ENCODE assay signal across 9 cellular contexts in the genomic region with DNA sequence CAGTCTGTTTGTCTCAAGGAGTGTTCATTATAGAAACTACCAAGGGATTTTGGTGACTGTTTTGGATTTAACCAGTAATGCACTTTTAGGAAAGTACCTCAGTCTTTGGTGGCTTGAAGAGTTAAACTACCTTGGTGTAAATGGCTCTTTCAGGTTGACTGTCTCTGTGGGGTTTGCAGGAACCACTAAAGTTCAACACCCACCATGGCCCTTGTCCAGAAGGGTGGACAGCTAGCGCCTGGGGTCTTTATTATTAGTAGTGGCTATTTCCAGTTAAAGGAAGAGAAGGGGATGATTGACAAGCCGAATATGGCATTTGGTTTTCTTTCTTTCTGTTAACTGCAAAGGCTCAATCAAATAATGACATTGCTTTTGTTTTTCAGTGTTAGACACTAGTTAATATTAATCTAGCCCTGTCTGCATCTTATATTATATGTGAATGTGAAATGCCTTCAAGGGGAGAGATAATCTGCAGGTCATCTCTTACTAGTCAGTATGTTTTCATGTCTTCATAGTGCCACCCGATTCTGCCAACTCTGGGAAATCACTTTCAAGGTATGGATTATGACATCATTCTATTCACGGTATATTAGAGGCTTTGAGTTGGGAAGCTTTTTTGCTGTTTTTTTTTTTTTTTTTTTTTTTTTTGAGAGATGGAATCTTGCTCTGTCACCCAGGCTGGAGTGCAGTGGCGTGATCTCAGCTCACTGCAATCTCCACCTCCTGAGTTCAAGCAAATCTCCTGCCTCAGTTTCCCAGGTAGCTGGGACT. TPM values are rescaled to one million over a fixed set of nuclear protein-coding genes. Genes with fewer than 3 reads are reported as not detected.
DNase-seq lines count a peak whose midpoint lies in the region; ATAC-seq, FAIRE-seq and TF ChIP-seq lines count a peak whose summit lies in the region.
"Had no signal": no experiment of that assay in that cellular context is flagged by ENCODE, and none has a peak within 500 bp of the region (broad histone marks: within the 10 kb centered on the region; RNA-seq: fewer than 3 reads in every experiment).

No MANE protein-coding gene starts in this region.

- no peaks in the 10 kb centered on the region for H3K27me3 ChIP-seq in GM23248 (replicated peaks; ENCODE audit: insufficient read depth)
- H3K27me3 ChIP-seq in sigmoid colon, result no peaks in the 10 kb centered on the region
- no peaks in the 10 kb centered on the region for H3K27me3 ChIP-seq in heart right ventricle
- no peaks in the 10 kb centered on the region for H3K27me3 ChIP-seq in pancreas

- H3K27ac ChIP-seq in GM23248 (peak overlapping the region; percentile 64), sigmoid colon (peak overlapping the region in 2 of 4 donors; percentile 49 to 65), heart right ventricle (peak overlapping the region in 3 of 10 donors; percentile 3 to 52 (median 37)), pancreas (no peak overlapping the region)

- no peak for ATAC-seq in WTC11
- no peak for ATAC-seq in heart right ventricle
- no peak for ATAC-seq in pancreas

- peaks cover 58% of the 10 kb centered on the region for H3F3A ChIP-seq in GM23248 (ENCODE audit: insufficient read depth)

- H3K4me1 Mint-ChIP-seq in WTC11 (peaks cover 69% of the 10 kb centered on the region), osteocyte (ENCODE audit: unreplicated experiment) (peaks cover 78% of the 10 kb centered on the region)

- no peak overlapping the region for H3K9ac ChIP-seq in GM23248

- peak overlapping the region; percentile 6 for H3K4me2 ChIP-seq in GM23248 (ENCODE audit: unreplicated experiment)

- no peak overlapping the region for H2AFZ ChIP-seq in GM23248

- no peaks in the 10 kb centered on the region for H3K9me2 ChIP-seq in GM23248 (ENCODE audit: insufficient read depth)

- peak; percentile 52 for DNase-seq in GM13977 (ENCODE audit: low spot score)
- DNase-seq in GM23248, result no peak
- no peak for DNase-seq in WTC11 (ENCODE audit: low spot score)
- DNase-seq in osteocyte (ENCODE audit: extremely low spot score, unreplicated experiment), result no peak
- DNase-seq in sigmoid colon, result no peak
- DNase-seq in heart right ventricle, result no peak
- no peak for DNase-seq in pancreas
- DNase-seq: activated CD4-positive, alpha-beta T cell treated with anti-CD3 and anti-CD28 coated beads, Interleukin-2, amount 50 U/mL, for 48 hours; GDM1 had no signal

- POLR2A ChIA-PET in WTC11 (lab: Charles Lee), result interaction anchor here (0.6 kb wide), 1 partner anchor 13 kb away, joined by 3 read pairs; no protein-coding TSS in a partner anchor

- peaks cover 8% of the 10 kb centered on the region for H3K9me3 Mint-ChIP-seq in WTC11
- no peaks in the 10 kb centered on the region for H3K9me3 Mint-ChIP-seq in osteocyte (ENCODE audit: unreplicated experiment)

- TF ChIP-seq EP300 in sigmoid colon (IDR thresholded peaks at IDR 0.05), result no peak

- in situ Hi-C loops in GM13977 (cut with MboI; ENCODE audit: low pct_unique_long_range_greater_than_20kb, low sequenced_read_pairs, unreplicated experiment) (no loop called here), GM23248 (cut with MboI) (no loop called here)

- H3K27ac Mint-ChIP-seq in WTC11, result peak overlapping the region; percentile 83; the same call in 1 of the 2 replicates
- H3K27ac Mint-ChIP-seq in osteocyte (ENCODE audit: unreplicated experiment), result peak overlapping the region; percentile 79

- peaks cover 88% of the 10 kb centered on the region for H3K79me2 ChIP-seq in GM23248 (ENCODE audit: insufficient read depth)

- H3K27me3 Mint-ChIP-seq in WTC11 (ENCODE audit: low read depth), result no peaks in the 10 kb centered on the region
- H3K27me3 Mint-ChIP-seq in osteocyte (ENCODE audit: unreplicated experiment), result no peaks in the 10 kb centered on the region

- TF ChIP-seq CTCF in GM13977 (IDR thresholded peaks at IDR 0.05; ENCODE audit: extremely low read depth, insufficient read depth, missing control alignments), result no peak
- TF ChIP-seq CTCF in WTC11 (IDR thresholded peaks at IDR 0.05), result no peak
- no peak for TF ChIP-seq CTCF in osteocyte (IDR thresholded peaks at IDR 0.05)
- no peak for TF ChIP-seq CTCF in sigmoid colon (IDR thresholded peaks at IDR 0.05)
- TF ChIP-seq CTCF in heart right ventricle (IDR thresholded peaks at IDR 0.05), result no peak
- no peak for TF ChIP-seq CTCF in pancreas (IDR thresholded peaks at IDR 0.05)

- H3K4me1 ChIP-seq in GM23248 (ENCODE audit: insufficient read depth) (peaks cover 61% of the 10 kb centered on the region), sigmoid colon (peaks cover 0 to 66% (median 50%) of the 10 kb centered on the region in 4 donors), heart right ventricle (peaks cover 24 to 81% (median 77%) of the 10 kb centered on the region in 9 donors), pancreas (peaks cover 0 to 20% (median 15%) of the 10 kb centered on the region in 3 donors)

- H3K4me3 Mint-ChIP-seq in WTC11 (no peak overlapping the region), osteocyte (ENCODE audit: unreplicated experiment) (no peak overlapping the region)

- intact Hi-C loops in sigmoid colon (cut with DNase I), result no loop called here
- intact Hi-C loops in heart right ventricle (cut with DNase I), result loop anchor here in 5 of 10 donors (5.0 to 10.0 kb wide), 3 partner anchors 47 to 57 kb away; a partner anchor contains a TSS
- intact Hi-C loops in pancreas (cut with DNase I), result no loop called here

- H3K36me3 Mint-ChIP-seq in WTC11 (peaks cover 8% of the 10 kb centered on the region), osteocyte (ENCODE audit: unreplicated experiment) (no peaks in the 10 kb centered on the region)

- whole genome bisulfite sequencing in GM23248 (ENCODE audit: low coverage in 1 of 2, low lambda C conversion rate in 2 of 2, missing lambda C conversion rate in 2 of 2), 2 experiments, result 97 to 99% methylated on average over 5 of the region's 5 CpGs
- WGBS in sigmoid colon, 2 donors, result 84 to 85% methylated on average over 5 of the region's 5 CpGs
- WGBS in heart right ventricle, 2 donors, result 54 to 56% methylated on average over 5 of the region's 5 CpGs
- WGBS in pancreas, 2 donors, result 74 to 76% methylated on average over 5 of the region's 5 CpGs

- CTCF ChIA-PET in WTC11 (lab: Charles Lee), result interaction anchor here (0.7 kb wide), 1 partner anchor 29 kb away, joined by 4 read pairs; no protein-coding TSS in a partner anchor

- H3K36me3 ChIP-seq in GM23248 (ENCODE audit: low read depth), result no peaks in the 10 kb centered on the region; the same call in 1 of the 2 replicates
- H3K36me3 ChIP-seq in sigmoid colon, result no peaks in the 10 kb centered on the region
- H3K36me3 ChIP-seq in heart right ventricle, result no peaks in the 10 kb centered on the region
- H3K36me3 ChIP-seq in pancreas, result no peaks in the 10 kb centered on the region

- no peak for FAIRE-seq in pancreas (lab: Jason Lieb, UNC)

- H4K20me1 ChIP-seq in GM23248 (ENCODE audit: insufficient read depth), result peaks cover 31% of the 10 kb centered on the region

- H3K9me3 ChIP-seq in GM23248 (ENCODE audit: low read depth) (no peaks in the 10 kb centered on the region), sigmoid colon (no peaks in the 10 kb centered on the region), heart right ventricle (no peaks in the 10 kb centered on the region), pancreas (no peaks in the 10 kb centered on the region)

- no peak for TF ChIP-seq POLR2A in sigmoid colon (IDR thresholded peaks at IDR 0.05)

- H3K4me3 ChIP-seq in GM23248, result no peak overlapping the region
- H3K4me3 ChIP-seq in sigmoid colon, result no peak overlapping the region
- no peak overlapping the region for H3K4me3 ChIP-seq in heart right ventricle
- no peak overlapping the region for H3K4me3 ChIP-seq in pancreas

TF ChIP-seq in WTC11, 78 proteins besides CTCF, POLR2A, EP300 and RAD21 (continues in another document):
- TF ChIP-seq ZBTB21 (CRISPR knock-in tag; IDR thresholded peaks at IDR 0.05; ENCODE audit: borderline replicate concordance) (no peak), MXD4 (CRISPR knock-in tag; IDR thresholded peaks at IDR 0.05; ENCODE audit: borderline replicate concordance) (no peak), RELA (CRISPR knock-in tag; IDR thresholded peaks at IDR 0.05; ENCODE audit: borderline replicate concordance) (no peak), TCF7 (CRISPR knock-in tag; IDR thresholded peaks at IDR 0.05; ENCODE audit: low read depth) (no peak)
- TF ChIP-seq, protein P1, sequence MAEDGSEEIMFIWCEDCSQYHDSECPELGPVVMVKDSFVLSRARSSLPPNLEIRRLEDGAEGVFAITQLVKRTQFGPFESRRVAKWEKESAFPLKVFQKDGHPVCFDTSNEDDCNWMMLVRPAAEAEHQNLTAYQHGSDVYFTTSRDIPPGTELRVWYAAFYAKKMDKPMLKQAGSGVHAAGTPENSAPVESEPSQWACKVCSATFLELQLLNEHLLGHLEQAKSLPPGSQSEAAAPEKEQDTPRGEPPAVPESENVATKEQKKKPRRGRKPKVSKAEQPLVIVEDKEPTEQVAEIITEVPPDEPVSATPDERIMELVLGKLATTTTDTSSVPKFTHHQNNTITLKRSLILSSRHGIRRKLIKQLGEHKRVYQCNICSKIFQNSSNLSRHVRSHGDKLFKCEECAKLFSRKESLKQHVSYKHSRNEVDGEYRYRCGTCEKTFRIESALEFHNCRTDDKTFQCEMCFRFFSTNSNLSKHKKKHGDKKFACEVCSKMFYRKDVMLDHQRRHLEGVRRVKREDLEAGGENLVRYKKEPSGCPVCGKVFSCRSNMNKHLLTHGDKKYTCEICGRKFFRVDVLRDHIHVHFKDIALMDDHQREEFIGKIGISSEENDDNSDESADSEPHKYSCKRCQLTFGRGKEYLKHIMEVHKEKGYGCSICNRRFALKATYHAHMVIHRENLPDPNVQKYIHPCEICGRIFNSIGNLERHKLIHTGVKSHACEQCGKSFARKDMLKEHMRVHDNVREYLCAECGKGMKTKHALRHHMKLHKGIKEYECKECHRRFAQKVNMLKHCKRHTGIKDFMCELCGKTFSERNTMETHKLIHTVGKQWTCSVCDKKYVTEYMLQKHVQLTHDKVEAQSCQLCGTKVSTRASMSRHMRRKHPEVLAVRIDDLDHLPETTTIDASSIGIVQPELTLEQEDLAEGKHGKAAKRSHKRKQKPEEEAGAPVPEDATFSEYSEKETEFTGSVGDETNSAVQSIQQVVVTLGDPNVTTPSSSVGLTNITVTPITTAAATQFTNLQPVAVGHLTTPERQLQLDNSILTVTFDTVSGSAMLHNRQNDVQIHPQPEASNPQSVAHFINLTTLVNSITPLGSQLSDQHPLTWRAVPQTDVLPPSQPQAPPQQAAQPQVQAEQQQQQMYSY (CRISPR knock-in tag; IDR thresholded peaks at IDR 0.05), result no peak

RNA-seq across cellular contexts. Expression of a gene that starts 56.4 kb away (rescaled TPM):
- 107 and 115 TPM in 2 replicates for total RNA-seq in GM23248 (2014; rRNA removed; shearing (Covaris generic))
- polyA plus RNA-seq in GM23248 (2016; fragmentation: Nextera tagmentation; extraction: Ambion mirVana) (19.9 and 20.3 TPM in 2 replicates), sigmoid colon (10 to 100 TPM in 2 of 3 donors, 1 to 10 TPM in 1; 8.8 to 28.6 (median 11.4) TPM), heart right ventricle (10 to 100 TPM; 44.3 to 46.2 TPM), pancreas (10 to 100 TPM in 1 of 2 donors, 1 to 10 TPM in 1; 9.7 to 10.5 TPM)
- total RNA-seq in WTC11 (2021) (82.6 to 112 TPM (median 87.3 TPM) in 3 replicates), osteocyte (123 and 126 TPM in 2 replicates), sigmoid colon (10 to 100 TPM; 37.2 to 62.9 (median 48.9) TPM), heart right ventricle (100 to 1,000 TPM in 5 of 10 donors, 10 to 100 TPM in 5; 74.5 to 116 (median 96.0) TPM), pancreas (10 to 100 TPM; 12.4 to 38.7 (median 16.0) TPM)
